ENCODE assay signal across 15 cellular contexts in genomic region chr19:38143847-38144246, GRCh38.
A peak's percentile ranks its signal among the peaks of the same experiment; 100 is the strongest.
DNase-seq lines count a peak whose midpoint lies in the region; ATAC-seq and TF ChIP-seq lines count a peak whose summit lies in the region.
"Had no signal": no experiment of that assay in that cellular context is flagged by ENCODE, and none has a peak within 500 bp of the region (broad histone marks: within the 10 kb centered on the region; RNA-seq: fewer than 3 reads in every experiment).

No MANE protein-coding gene starts in this region.

- H3K27me3 Mint-ChIP-seq in Calu3 (ENCODE audit: unreplicated experiment) (no peaks in the 10 kb centered on the region), memory B cell (no peaks in the 10 kb centered on the region)
- H3K27me3 Mint-ChIP-seq: stimulated activated naive CD8-positive, alpha-beta T cell treated with anti-CD3 and anti-CD28 coated beads, Interleukin-15, Interleukin-2, amounts not matched to agents 100 ng/mL and 50 ng/mL, for 24 hours had no signal

- CTCF ChIA-PET in Calu3 (lab: Charles Lee) (interaction anchor here (0.5 to 2.9 kb wide), 4 partner anchors 13 to 241 kb away, joined by 3 to 17 read pairs (median 4); partner anchors contain the start of gene WDR87), HEK293 (lab: Yijun Ruan, JAX) (interaction anchor here (0.6 to 3.5 kb wide), 11 partner anchors 11 to 242 kb away, joined by 3 to 70 read pairs (median 7); no protein-coding TSS in a partner anchor)

- H3K4me3 Mint-ChIP-seq in Calu3 (ENCODE audit: low read depth, unreplicated experiment) (no peak overlapping the region), memory B cell (no peak overlapping the region)
- H3K4me3 Mint-ChIP-seq: stimulated activated naive CD8-positive, alpha-beta T cell treated with anti-CD3 and anti-CD28 coated beads, Interleukin-15, Interleukin-2, amounts not matched to agents 100 ng/mL and 50 ng/mL, for 24 hours had no signal

- peaks cover 0 to 19% of the 10 kb centered on the region in 2 experiments; a peak in 2 of 3 replicates for H3K36me3 ChIP-seq in HEK293 (ENCODE audit: control insufficient read depth in 2 of 2, insufficient read depth in 1 of 2, low read length in 2 of 2)
- H3K36me3 ChIP-seq: HAP-1 had no signal

- TF ChIP-seq CTCF in Calu3 (IDR thresholded peaks at IDR 0.05; ENCODE audit: unreplicated experiment) (peak; percentile 24), HEK293 (tag by site-specific recombination; IDR thresholded peaks at IDR 0.05) (peak; percentile 74), WI38 (IDR thresholded peaks at IDR 0.05; ENCODE audit: low read depth, low read length) (peak; percentile 19; the same call in 1 of the 2 replicates)

- peaks cover 2% of the 10 kb centered on the region; the same call in 1 of the 2 replicates for H3K4me1 ChIP-seq in HEK293 (ENCODE audit: control insufficient read depth, insufficient read depth, low read length)
- H3K4me1 ChIP-seq: HAP-1 had no signal

- no peak for DNase-seq in Calu3
- no peak for DNase-seq in memory B cell (ENCODE audit: low spot score in 2 of 2)
- no peak for DNase-seq in DMS79 (lab: John Stamatoyannopoulos, UW)
- DNase-seq in left colon = no peak
- DNase-seq in activated naive CD4-positive, alpha-beta T cell treated with Interleukin-2 at 50 U/mL for 16 hours = no peak
- no peak for DNase-seq in stimulated activated naive CD8-positive, alpha-beta T cell treated with anti-CD3 and anti-CD28 coated beads, Interleukin-15, Interleukin-2, amounts not matched to agents 100 U/mL and 50 U/mL, for 24 hours
- DNase-seq: activated naive CD4-positive, alpha-beta T cell; cerebellar nuclear complex; mucosa of descending colon; NCI-H187; stimulated activated CD4-positive, alpha-beta T cell treated with anti-CD3 and anti-CD28 coated beads, Interleukin-2, amount 100 ng/mL, for 48 hours had no signal

- no peak overlapping the region for H3K4me3 ChIP-seq in HEK293 (ENCODE audit: low read depth, low read length)
- H3K4me3 ChIP-seq in WI38 (ENCODE audit: low read depth, low read length) = no peak overlapping the region
- H3K4me3 ChIP-seq: HAP-1, mucosa of descending colon had no signal

- H3K27ac ChIP-seq in HEK293 (ENCODE audit: extremely low read depth, low read depth, low read length) = no peak overlapping the region

- H3K4me1 Mint-ChIP-seq in Calu3 (ENCODE audit: low read depth, unreplicated experiment) (no peaks in the 10 kb centered on the region), memory B cell (peaks cover 5% of the 10 kb centered on the region)

- POLR2A ChIA-PET in HEK293 (lab: Yijun Ruan, JAX) = interaction anchor here (1.0 kb wide), 1 partner anchor 236 kb away, joined by 3 read pairs; the partner anchor contains the start of gene SIPA1L3

- ATAC-seq in memory B cell (ENCODE audit: low read depth) = no peak
- ATAC-seq in left colon = no peak
- no peak for ATAC-seq in stimulated activated naive CD8-positive, alpha-beta T cell treated with anti-CD3 and anti-CD28 coated beads, Interleukin-15, Interleukin-2, amounts not matched to agents 100 U/mL and 50 U/mL, for 24 hours
- ATAC-seq: mucosa of descending colon had no signal

- intact Hi-C loops in Calu3 (cut with micrococcal nuclease; ENCODE audit: unreplicated experiment) (loop anchor here (2.0 kb wide), 1 partner anchor 245 kb away; no protein-coding TSS in a partner anchor), left colon (cut with DNase I, micrococcal nuclease) (no loop called here)

- no peaks in the 10 kb centered on the region for H3K9me3 Mint-ChIP-seq in Calu3 (ENCODE audit: low read depth, unreplicated experiment)
- no peaks in the 10 kb centered on the region for H3K9me3 Mint-ChIP-seq in memory B cell
- H3K9me3 Mint-ChIP-seq: stimulated activated naive CD8-positive, alpha-beta T cell treated with anti-CD3 and anti-CD28 coated beads, Interleukin-15, Interleukin-2, amounts not matched to agents 100 ng/mL and 50 ng/mL, for 24 hours had no signal

- H3K27ac Mint-ChIP-seq in Calu3 (ENCODE audit: unreplicated experiment) = no peak overlapping the region
- H3K27ac Mint-ChIP-seq in memory B cell = peak overlapping the region; percentile 28
- H3K27ac Mint-ChIP-seq: stimulated activated naive CD8-positive, alpha-beta T cell treated with anti-CD3 and anti-CD28 coated beads, Interleukin-15, Interleukin-2, amounts not matched to agents 100 ng/mL and 50 ng/mL, for 24 hours had no signal

- no peaks in the 10 kb centered on the region for H3K9me3 ChIP-seq in HEK293 (ENCODE audit: control insufficient read depth, insufficient read depth, low read depth, low read length)
- H3K9me3 ChIP-seq: HAP-1, mucosa of descending colon had no signal

- peaks cover 49% of the 10 kb centered on the region for H3K36me3 Mint-ChIP-seq in Calu3 (ENCODE audit: insufficient read depth, unreplicated experiment)
- H3K36me3 Mint-ChIP-seq in memory B cell = peaks cover 40% of the 10 kb centered on the region

- no TSS peak for BruUV-seq in Calu3 (replicated peaks; lab: Mats Ljungman, UMichigan)

TF ChIP-seq in HEK293, 187 proteins besides CTCF, POLR2A, EP300 and RAD21:
- TF ChIP-seq ZFHX2 (tag by site-specific recombination; conservative IDR thresholded peaks at IDR 0.05) (peak; percentile 26), GFI1B (tag by site-specific recombination; IDR thresholded peaks at IDR 0.05) (no peak), EGR2 (tag by site-specific recombination; IDR thresholded peaks at IDR 0.05; ENCODE audit: low read depth) (0 out of 2 replicates have a peak, but pooled peaks have one; percentile 4), ZNF664 (tag by site-specific recombination; IDR thresholded peaks at IDR 0.05) (no peak), HOXA7 (CRISPR knock-in tag; IDR thresholded peaks at IDR 0.05; ENCODE audit: borderline replicate concordance) (no peak), ZSCAN23 (tag by site-specific recombination; IDR thresholded peaks at IDR 0.05) (no peak), ZNF658 (tag by site-specific recombination; IDR thresholded peaks at IDR 0.05) (no peak), ZNF16 (tag by site-specific recombination; IDR thresholded peaks at IDR 0.05; ENCODE audit: low read depth) (no peak), ZNF585B (tag by site-specific recombination; IDR thresholded peaks at IDR 0.05) (no peak), ZSCAN18 (tag by site-specific recombination; IDR thresholded peaks at IDR 0.05) (no peak), ZNF558 (tag by site-specific recombination; IDR thresholded peaks at IDR 0.05) (no peak), ZNF747 (tag by site-specific recombination; IDR thresholded peaks at IDR 0.05) (no peak)

Comparison
In these comparisons a context has a peak if more than half of its experiments do, and no peak if none do; other contexts are left out.
1. CTCF ChIP-seq: peak in every context shown above with its lines; median percentile 74 in HEK293; 24 in Calu3; 19 in WI38.